1 cellular context compared by ENCODE assay signal in genomic region chr20:53581444-53582311, GRCh38.
TF ChIP-seq lines count a peak whose summit lies in the region.

No MANE protein-coding gene starts in this region.

TF ChIP-seq in HepG2, 621 proteins besides CTCF, POLR2A, EP300 and RAD21 (continued from another document and continues in another):
- TF ChIP-seq, protein P1, sequence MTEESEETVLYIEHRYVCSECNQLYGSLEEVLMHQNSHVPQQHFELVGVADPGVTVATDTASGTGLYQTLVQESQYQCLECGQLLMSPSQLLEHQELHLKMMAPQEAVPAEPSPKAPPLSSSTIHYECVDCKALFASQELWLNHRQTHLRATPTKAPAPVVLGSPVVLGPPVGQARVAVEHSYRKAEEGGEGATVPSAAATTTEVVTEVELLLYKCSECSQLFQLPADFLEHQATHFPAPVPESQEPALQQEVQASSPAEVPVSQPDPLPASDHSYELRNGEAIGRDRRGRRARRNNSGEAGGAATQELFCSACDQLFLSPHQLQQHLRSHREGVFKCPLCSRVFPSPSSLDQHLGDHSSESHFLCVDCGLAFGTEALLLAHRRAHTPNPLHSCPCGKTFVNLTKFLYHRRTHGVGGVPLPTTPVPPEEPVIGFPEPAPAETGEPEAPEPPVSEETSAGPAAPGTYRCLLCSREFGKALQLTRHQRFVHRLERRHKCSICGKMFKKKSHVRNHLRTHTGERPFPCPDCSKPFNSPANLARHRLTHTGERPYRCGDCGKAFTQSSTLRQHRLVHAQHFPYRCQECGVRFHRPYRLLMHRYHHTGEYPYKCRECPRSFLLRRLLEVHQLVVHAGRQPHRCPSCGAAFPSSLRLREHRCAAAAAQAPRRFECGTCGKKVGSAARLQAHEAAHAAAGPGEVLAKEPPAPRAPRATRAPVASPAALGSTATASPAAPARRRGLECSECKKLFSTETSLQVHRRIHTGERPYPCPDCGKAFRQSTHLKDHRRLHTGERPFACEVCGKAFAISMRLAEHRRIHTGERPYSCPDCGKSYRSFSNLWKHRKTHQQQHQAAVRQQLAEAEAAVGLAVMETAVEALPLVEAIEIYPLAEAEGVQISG (CRISPR knock-in tag; IDR thresholded peaks at IDR 0.05): 0 out of 2 replicates have a peak, but pooled peaks have one; percentile 24
- TF ChIP-seq, protein P2, sequence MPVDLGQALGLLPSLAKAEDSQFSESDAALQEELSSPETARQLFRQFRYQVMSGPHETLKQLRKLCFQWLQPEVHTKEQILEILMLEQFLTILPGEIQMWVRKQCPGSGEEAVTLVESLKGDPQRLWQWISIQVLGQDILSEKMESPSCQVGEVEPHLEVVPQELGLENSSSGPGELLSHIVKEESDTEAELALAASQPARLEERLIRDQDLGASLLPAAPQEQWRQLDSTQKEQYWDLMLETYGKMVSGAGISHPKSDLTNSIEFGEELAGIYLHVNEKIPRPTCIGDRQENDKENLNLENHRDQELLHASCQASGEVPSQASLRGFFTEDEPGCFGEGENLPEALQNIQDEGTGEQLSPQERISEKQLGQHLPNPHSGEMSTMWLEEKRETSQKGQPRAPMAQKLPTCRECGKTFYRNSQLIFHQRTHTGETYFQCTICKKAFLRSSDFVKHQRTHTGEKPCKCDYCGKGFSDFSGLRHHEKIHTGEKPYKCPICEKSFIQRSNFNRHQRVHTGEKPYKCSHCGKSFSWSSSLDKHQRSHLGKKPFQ (CRISPR knock-in tag; IDR thresholded peaks at IDR 0.05; ENCODE audit: insufficient replicate concordance): no peak
- TF ChIP-seq ZFX (CRISPR knock-in tag; IDR thresholded peaks at IDR 0.05; ENCODE audit: low read depth) (0 out of 2 replicates have a peak, but pooled peaks have one; percentile 6), TAF1 (CRISPR knock-in tag; IDR thresholded peaks at IDR 0.05) (no peak), NR1H2 (CRISPR knock-in tag; IDR thresholded peaks at IDR 0.05; ENCODE audit: borderline replicate concordance, low read depth) (no peak), ZFP36L2 (CRISPR knock-in tag; IDR thresholded peaks at IDR 0.05) (no peak), SP140L (CRISPR knock-in tag; IDR thresholded peaks at IDR 0.05; ENCODE audit: borderline replicate concordance) (no peak), AKNA (CRISPR knock-in tag; IDR thresholded peaks at IDR 0.05; ENCODE audit: borderline replicate concordance) (no peak), ZFY (CRISPR knock-in tag; IDR thresholded peaks at IDR 0.05) (no peak; the same call in 1 of the 2 replicates), LCORL (IDR thresholded peaks at IDR 0.05) (no peak), LCORL (CRISPR knock-in tag; IDR thresholded peaks at IDR 0.05) (no peak), GRHL1 (CRISPR knock-in tag; conservative IDR thresholded peaks at IDR 0.05) (no peak), ZNF432 (CRISPR knock-in tag; IDR thresholded peaks at IDR 0.05; ENCODE audit: borderline replicate concordance) (no peak), ZBTB7A (CRISPR knock-in tag; IDR thresholded peaks at IDR 0.05) (no peak), PAF1 (CRISPR knock-in tag; IDR thresholded peaks at IDR 0.05) (no peak), TP53 (CRISPR knock-in tag; conservative IDR thresholded peaks at IDR 0.05) (no peak), CBX5 (CRISPR knock-in tag; IDR thresholded peaks at IDR 0.05; ENCODE audit: borderline replicate concordance) (no peak), YY1 (IDR thresholded peaks at IDR 0.05; ENCODE audit: insufficient read depth, insufficient replicate concordance, low read depth, low read length) (peak; percentile 5), NBN (conservative IDR thresholded peaks at IDR 0.05) (no peak), GMEB2 (CRISPR knock-in tag; IDR thresholded peaks at IDR 0.05; ENCODE audit: low read depth) (no peak), ZNF678 (CRISPR knock-in tag; IDR thresholded peaks at IDR 0.05) (no peak), ZNF776 (CRISPR knock-in tag; IDR thresholded peaks at IDR 0.05) (no peak), TGIF2 (CRISPR knock-in tag; IDR thresholded peaks at IDR 0.05) (0 out of 2 replicates have a peak, but pooled peaks have one; percentile 10), NRL (CRISPR knock-in tag; IDR thresholded peaks at IDR 0.05; ENCODE audit: borderline replicate concordance) (0 out of 2 replicates have a peak, but pooled peaks have one; percentile 26), SAFB2 (CRISPR knock-in tag; IDR thresholded peaks at IDR 0.05; ENCODE audit: borderline replicate concordance, low read depth) (peak; percentile 35; the same call in 1 of the 2 replicates), ZNF280D (CRISPR knock-in tag; IDR thresholded peaks at IDR 0.05) (no peak), FIP1L1 (IDR thresholded peaks at IDR 0.05; ENCODE audit: borderline replicate concordance, insufficient read depth, low read depth, low read length) (0 out of 2 replicates have a peak, but pooled peaks have one; percentile 16), TEAD2 (CRISPR knock-in tag; IDR thresholded peaks at IDR 0.05) (no peak), HOXD1 (CRISPR knock-in tag; IDR thresholded peaks at IDR 0.05) (no peak), MIER2 (CRISPR knock-in tag; IDR thresholded peaks at IDR 0.05) (no peak), RBM22 (optimal IDR thresholded peaks at IDR 0.05; ENCODE audit: low read length) (peak; percentile 92), ERF (CRISPR knock-in tag; IDR thresholded peaks at IDR 0.05) (no peak), ZNF883 (CRISPR knock-in tag; IDR thresholded peaks at IDR 0.05; ENCODE audit: not compliant biosample characterization) (peak; percentile 4), HOXA3 (CRISPR knock-in tag; IDR thresholded peaks at IDR 0.05) (0 out of 2 replicates have a peak, but pooled peaks have one; percentile 30), REPIN1 (CRISPR knock-in tag; IDR thresholded peaks at IDR 0.05; ENCODE audit: borderline replicate concordance, low read depth) (no peak), ZNF331 (CRISPR knock-in tag; IDR thresholded peaks at IDR 0.05) (no peak), U2AF1 (optimal IDR thresholded peaks at IDR 0.05; ENCODE audit: low read depth, low read length) (peak; percentile 57), ZNF7 (CRISPR knock-in tag; IDR thresholded peaks at IDR 0.05) (no peak), ZC3H13 (CRISPR knock-in tag; IDR thresholded peaks at IDR 0.05) (peak; percentile 93), POLR2G (IDR thresholded peaks at IDR 0.05; ENCODE audit: low read depth, low read length) (peak; percentile 21), ZNF263 (CRISPR knock-in tag; IDR thresholded peaks at IDR 0.05) (peak; percentile 85)
- TF ChIP-seq, protein P3, sequence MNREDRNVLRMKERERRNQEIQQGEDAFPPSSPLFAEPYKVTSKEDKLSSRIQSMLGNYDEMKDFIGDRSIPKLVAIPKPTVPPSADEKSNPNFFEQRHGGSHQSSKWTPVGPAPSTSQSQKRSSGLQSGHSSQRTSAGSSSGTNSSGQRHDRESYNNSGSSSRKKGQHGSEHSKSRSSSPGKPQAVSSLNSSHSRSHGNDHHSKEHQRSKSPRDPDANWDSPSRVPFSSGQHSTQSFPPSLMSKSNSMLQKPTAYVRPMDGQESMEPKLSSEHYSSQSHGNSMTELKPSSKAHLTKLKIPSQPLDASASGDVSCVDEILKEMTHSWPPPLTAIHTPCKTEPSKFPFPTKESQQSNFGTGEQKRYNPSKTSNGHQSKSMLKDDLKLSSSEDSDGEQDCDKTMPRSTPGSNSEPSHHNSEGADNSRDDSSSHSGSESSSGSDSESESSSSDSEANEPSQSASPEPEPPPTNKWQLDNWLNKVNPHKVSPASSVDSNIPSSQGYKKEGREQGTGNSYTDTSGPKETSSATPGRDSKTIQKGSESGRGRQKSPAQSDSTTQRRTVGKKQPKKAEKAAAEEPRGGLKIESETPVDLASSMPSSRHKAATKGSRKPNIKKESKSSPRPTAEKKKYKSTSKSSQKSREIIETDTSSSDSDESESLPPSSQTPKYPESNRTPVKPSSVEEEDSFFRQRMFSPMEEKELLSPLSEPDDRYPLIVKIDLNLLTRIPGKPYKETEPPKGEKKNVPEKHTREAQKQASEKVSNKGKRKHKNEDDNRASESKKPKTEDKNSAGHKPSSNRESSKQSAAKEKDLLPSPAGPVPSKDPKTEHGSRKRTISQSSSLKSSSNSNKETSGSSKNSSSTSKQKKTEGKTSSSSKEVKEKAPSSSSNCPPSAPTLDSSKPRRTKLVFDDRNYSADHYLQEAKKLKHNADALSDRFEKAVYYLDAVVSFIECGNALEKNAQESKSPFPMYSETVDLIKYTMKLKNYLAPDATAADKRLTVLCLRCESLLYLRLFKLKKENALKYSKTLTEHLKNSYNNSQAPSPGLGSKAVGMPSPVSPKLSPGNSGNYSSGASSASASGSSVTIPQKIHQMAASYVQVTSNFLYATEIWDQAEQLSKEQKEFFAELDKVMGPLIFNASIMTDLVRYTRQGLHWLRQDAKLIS (CRISPR knock-in tag; IDR thresholded peaks at IDR 0.05): no peak
- TF ChIP-seq, protein P4, sequence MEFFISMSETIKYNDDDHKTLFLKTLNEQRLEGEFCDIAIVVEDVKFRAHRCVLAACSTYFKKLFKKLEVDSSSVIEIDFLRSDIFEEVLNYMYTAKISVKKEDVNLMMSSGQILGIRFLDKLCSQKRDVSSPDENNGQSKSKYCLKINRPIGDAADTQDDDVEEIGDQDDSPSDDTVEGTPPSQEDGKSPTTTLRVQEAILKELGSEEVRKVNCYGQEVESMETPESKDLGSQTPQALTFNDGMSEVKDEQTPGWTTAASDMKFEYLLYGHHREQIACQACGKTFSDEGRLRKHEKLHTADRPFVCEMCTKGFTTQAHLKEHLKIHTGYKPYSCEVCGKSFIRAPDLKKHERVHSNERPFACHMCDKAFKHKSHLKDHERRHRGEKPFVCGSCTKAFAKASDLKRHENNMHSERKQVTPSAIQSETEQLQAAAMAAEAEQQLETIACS (CRISPR knock-in tag; IDR thresholded peaks at IDR 0.05): no peak
